10 cellular contexts compared by ENCODE assay signal in genomic region chr11:49208006-49208721, GRCh38. TPM values are rescaled to one million over a fixed set of nuclear protein-coding genes. Genes with fewer than 3 reads are reported as not detected.
A peak's percentile ranks its signal among the peaks of the same experiment; 100 is the strongest.
DNase-seq lines count a peak whose midpoint lies in the region; ATAC-seq and TF ChIP-seq lines count a peak whose summit lies in the region.
"Had no signal": no experiment of that assay in that cellular context is flagged by ENCODE, and none has a peak within 500 bp of the region (broad histone marks: within the 10 kb centered on the region; RNA-seq: fewer than 3 reads in every experiment).

Gene FOLH1, minus strand, starts transcription at chr11:49208602. Its CDS starts 193 bp downstream, at chr11:49208409.

- H3K36me3 Mint-ChIP-seq in brain, result no peaks in the 10 kb centered on the region
- H3K36me3 Mint-ChIP-seq: activated naive CD8-positive, alpha-beta T cell had no signal

- 20 to 25% methylated on average over 1 to 46 of the region's 48 CpGs for WGBS in transverse colon (ENCODE audit: low coverage in 1 of 2), 2 donors

- no peak for TF ChIP-seq CTCF in brain (conservative IDR thresholded peaks at IDR 0.05)
- TF ChIP-seq CTCF in left lung (IDR thresholded peaks at IDR 0.05), result no peak
- TF ChIP-seq CTCF in transverse colon (IDR thresholded peaks at IDR 0.05), result no peak

- no peaks in the 10 kb centered on the region for H3K36me3 ChIP-seq in left lung
- no peaks in the 10 kb centered on the region for H3K36me3 ChIP-seq in transverse colon

- peak within 1 kb of the TSS in 1 of 5 experiments; percentile 58 for H3K27ac Mint-ChIP-seq in brain
- H3K27ac Mint-ChIP-seq: activated naive CD8-positive, alpha-beta T cell had no signal

- H3K27me3 ChIP-seq in left lung, result peaks cover 0 to 9% of the 10 kb centered on the region in 2 donors
- H3K27me3 ChIP-seq in transverse colon, result peaks cover 54% of the 10 kb centered on the region

- H3K9me3 ChIP-seq in left lung (no peaks in the 10 kb centered on the region), transverse colon (no peaks in the 10 kb centered on the region)

- in situ Hi-C loops in transverse colon (cut with MboI; ENCODE audit: low pct_ligation_motif_present in 1 of 4, low pct_unique_long_range_greater_than_20kb in 1 of 4, low sequenced_read_pairs in 3 of 4), result no loop called here

- ATAC-seq in left lung (peak; percentile 90), GM18505 (IDR thresholded peaks at IDR 0.05; ENCODE audit: unreplicated experiment) (no peak)

- no peak for TF ChIP-seq EP300 in transverse colon (IDR thresholded peaks at IDR 0.05; ENCODE audit: low read depth)

- H3K4me3 ChIP-seq in left lung (peak within 1 kb of the TSS; percentile 38), transverse colon (peak within 1 kb of the TSS in 3 of 4 donors; percentile 21 to 48 (median 24))

- no peaks in the 10 kb centered on the region for H3K27me3 Mint-ChIP-seq in brain

- H3K27ac ChIP-seq in left lung (peak within 1 kb of the TSS; percentile 9 to 53), transverse colon (peak within 1 kb of the TSS in 1 of 4 donors; percentile 26)

- H3K9me3 Mint-ChIP-seq in brain, result peaks cover 0 to 17% (median 3%) of the 10 kb centered on the region in 5 experiments

- peak; percentile 31 for DNase-seq in NCI-H748 (lab: John Stamatoyannopoulos, UW; ENCODE audit: unreplicated experiment)
- DNase-seq in NCI-H748 treated with DMSO at 0.1 percent for 48 hours (lab: John Stamatoyannopoulos, UW), result no peak
- peak; percentile 35 to 80 for DNase-seq in left lung
- no peak for DNase-seq in transverse colon
- no peak for DNase-seq in middle frontal gyrus (ENCODE audit: extremely low spot score, low spot score)
- DNase-seq in OCI-M2 (lab: John Stamatoyannopoulos, UW; ENCODE audit: unreplicated experiment), result no peak
- DNase-seq: IMR-90 had no signal

- TF ChIP-seq POLR2A in transverse colon (IDR thresholded peaks at IDR 0.05) (no peak), GM18505 (IDR thresholded peaks at IDR 0.05; ENCODE audit: borderline replicate concordance, extremely low read depth, insufficient read depth, insufficient read length) (no peak)

- intact Hi-C loops in left lung (cut with DNase I) (no loop called here), transverse colon (cut with DNase I; ENCODE audit: low total_unique reads) (no loop called here)

- H3K4me1 Mint-ChIP-seq in brain, result no peaks in the 10 kb centered on the region

- peak within 1 kb of the TSS in 2 of 5 experiments; percentile 82 to 90 for H3K4me3 Mint-ChIP-seq in brain
- H3K4me3 Mint-ChIP-seq: activated naive CD8-positive, alpha-beta T cell had no signal

- H3K4me1 ChIP-seq in left lung (no peaks in the 10 kb centered on the region), transverse colon (peaks cover 0 to 8% (median 6%) of the 10 kb centered on the region in 4 donors)

RNA-seq across cellular contexts. Expression of gene FOLH1, which starts in this region (rescaled TPM):
- polyA plus RNA-seq in brain (ENCODE audit: insufficient read depth, low read depth, low replicate concordance), result 19.3 TPM
- 1 to 10 TPM; 2.6 to 2.8 TPM for total RNA-seq in left lung
- total RNA-seq in transverse colon, result under 1 TPM in 1 of 4 donors, not detected in 3; 0.14 TPM
- total RNA-seq: IMR-90 had no signal
- polyA plus RNA-seq: IMR-90 had no signal

Comparison
In these comparisons a context has a peak if more than half of its experiments do, and no peak if none do; other contexts are left out.
1. DNase-seq: peak in NCI-H748 (single experiment) and left lung (2 of 2); none in NCI-H748 treated with DMSO at 0.1 percent for 48 hours (single experiment), transverse colon (single experiment), middle frontal gyrus (single experiment) and OCI-M2 (single experiment).